ENCODE assay signal across 1 cellular context in the genomic region with DNA sequence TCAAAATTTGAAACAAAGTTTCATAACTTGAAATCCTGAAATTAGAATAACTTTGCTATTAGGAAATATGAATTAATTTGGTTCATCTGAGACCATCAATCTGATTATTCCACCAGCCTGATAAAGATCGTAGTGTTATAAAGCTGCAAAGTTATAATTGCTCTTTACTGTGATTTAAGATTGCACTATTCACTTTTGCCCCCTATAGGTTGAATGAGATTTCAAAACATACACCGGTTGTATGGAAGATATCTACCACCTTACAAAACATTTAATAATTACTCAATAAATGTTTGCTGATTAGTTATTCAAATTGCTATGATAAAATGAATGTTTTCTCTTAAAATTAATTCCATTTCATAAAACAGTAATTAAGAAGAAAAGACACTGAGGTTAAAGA.
TF ChIP-seq lines count a peak whose summit lies in the region.

No MANE protein-coding gene starts in this region.

TF ChIP-seq in GM12878, 131 proteins besides CTCF, POLR2A, EP300 and RAD21 (continued from another document):
- TF ChIP-seq, protein P1, sequence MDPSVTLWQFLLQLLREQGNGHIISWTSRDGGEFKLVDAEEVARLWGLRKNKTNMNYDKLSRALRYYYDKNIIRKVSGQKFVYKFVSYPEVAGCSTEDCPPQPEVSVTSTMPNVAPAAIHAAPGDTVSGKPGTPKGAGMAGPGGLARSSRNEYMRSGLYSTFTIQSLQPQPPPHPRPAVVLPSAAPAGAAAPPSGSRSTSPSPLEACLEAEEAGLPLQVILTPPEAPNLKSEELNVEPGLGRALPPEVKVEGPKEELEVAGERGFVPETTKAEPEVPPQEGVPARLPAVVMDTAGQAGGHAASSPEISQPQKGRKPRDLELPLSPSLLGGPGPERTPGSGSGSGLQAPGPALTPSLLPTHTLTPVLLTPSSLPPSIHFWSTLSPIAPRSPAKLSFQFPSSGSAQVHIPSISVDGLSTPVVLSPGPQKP (IDR thresholded peaks at IDR 0.05; ENCODE audit: low read depth, low read length): no peak
- TF ChIP-seq BCL11A (IDR thresholded peaks at IDR 0.05; ENCODE audit: low read depth, low read length): no peak
- TF ChIP-seq, protein P2, sequence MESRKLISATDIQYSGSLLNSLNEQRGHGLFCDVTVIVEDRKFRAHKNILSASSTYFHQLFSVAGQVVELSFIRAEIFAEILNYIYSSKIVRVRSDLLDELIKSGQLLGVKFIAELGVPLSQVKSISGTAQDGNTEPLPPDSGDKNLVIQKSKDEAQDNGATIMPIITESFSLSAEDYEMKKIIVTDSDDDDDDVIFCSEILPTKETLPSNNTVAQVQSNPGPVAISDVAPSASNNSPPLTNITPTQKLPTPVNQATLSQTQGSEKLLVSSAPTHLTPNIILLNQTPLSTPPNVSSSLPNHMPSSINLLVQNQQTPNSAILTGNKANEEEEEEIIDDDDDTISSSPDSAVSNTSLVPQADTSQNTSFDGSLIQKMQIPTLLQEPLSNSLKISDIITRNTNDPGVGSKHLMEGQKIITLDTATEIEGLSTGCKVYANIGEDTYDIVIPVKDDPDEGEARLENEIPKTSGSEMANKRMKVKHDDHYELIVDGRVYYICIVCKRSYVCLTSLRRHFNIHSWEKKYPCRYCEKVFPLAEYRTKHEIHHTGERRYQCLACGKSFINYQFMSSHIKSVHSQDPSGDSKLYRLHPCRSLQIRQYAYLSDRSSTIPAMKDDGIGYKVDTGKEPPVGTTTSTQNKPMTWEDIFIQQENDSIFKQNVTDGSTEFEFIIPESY (IDR thresholded peaks at IDR 0.05): no peak
- no peak for TF ChIP-seq EZH2 (IDR thresholded peaks at IDR 0.05; ENCODE audit: borderline replicate concordance, control insufficient read depth, low read depth, low read length)
TF ChIP-seq in GM12878: peak in this region for 0.
